ENCODE assay signal across 16 cellular contexts in the genomic region with DNA sequence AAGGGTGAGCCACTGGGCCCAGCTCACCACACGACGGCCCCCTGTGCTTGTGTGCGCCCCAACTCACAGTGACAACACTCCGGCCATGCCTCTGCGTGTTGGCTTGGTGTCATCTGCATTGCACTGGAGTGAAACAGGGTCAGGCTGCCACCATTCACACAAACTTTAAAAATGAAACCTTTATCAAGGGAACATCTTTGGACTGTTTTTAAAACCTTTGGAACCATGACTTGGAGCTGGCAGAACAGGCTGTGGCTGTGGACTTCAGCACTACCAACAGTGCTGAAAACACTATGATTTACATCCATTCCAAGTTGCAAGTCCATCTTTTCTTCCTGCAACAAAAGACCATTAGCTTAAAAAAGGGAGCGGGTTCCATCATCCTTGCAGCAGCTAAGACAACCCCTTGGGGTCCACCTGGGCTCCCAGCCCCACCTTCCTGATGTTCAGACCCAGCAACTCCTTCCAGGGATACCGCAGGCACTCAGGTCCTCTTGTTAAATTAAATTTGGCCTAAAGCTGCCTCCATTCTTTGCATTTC. TPM values are rescaled to one million over a fixed set of nuclear protein-coding genes. Genes with fewer than 3 reads are reported as not detected.
A peak's percentile ranks its signal among the peaks of the same experiment; 100 is the strongest.
DNase-seq lines count a peak whose midpoint lies in the region; ATAC-seq, FAIRE-seq and TF ChIP-seq lines count a peak whose summit lies in the region.
"Had no signal": no experiment of that assay in that cellular context is flagged by ENCODE, and none has a peak within 500 bp of the region (broad histone marks: within the 10 kb centered on the region; RNA-seq: fewer than 3 reads in every experiment).

No MANE protein-coding gene starts in this region.

- CTCF ChIA-PET in SK-N-SH (lab: Yijun Ruan, JAX) = interaction anchor here (0.8 to 2.2 kb wide), 3 partner anchors 47 to 124 kb away, joined by 3 to 11 read pairs (median 4); no protein-coding TSS in a partner anchor

- no peak for FAIRE-seq in small intestine (lab: Jason Lieb, UNC)
- FAIRE-seq: H54, RCC 7860 had no signal

- peaks cover 20% of the 10 kb centered on the region for H3K36me3 Mint-ChIP-seq in neural progenitor cell

- H3K4me3 ChIP-seq in SK-N-SH (ENCODE audit: low read depth in 2 of 2, low read length in 1 of 2) = no peak overlapping the region
- H3K4me3 ChIP-seq in H7 (ENCODE audit: insufficient read depth, low read depth, low read length) = no peak overlapping the region
- H3K4me3 ChIP-seq in small intestine (ENCODE audit: low read depth in 1 of 2, low read length in 2 of 2) = no peak overlapping the region
- H3K4me3 ChIP-seq in neural progenitor cell = no peak overlapping the region

- H3K9me3 Mint-ChIP-seq in neural progenitor cell = no peaks in the 10 kb centered on the region

- no peak for TF ChIP-seq CTCF in SK-N-SH (IDR thresholded peaks at IDR 0.05)
- TF ChIP-seq CTCF in neural progenitor cell (IDR thresholded peaks at IDR 0.05) = no peak

- no peak overlapping the region for H3K27ac Mint-ChIP-seq in neural progenitor cell

- TF ChIP-seq EP300 in SK-N-SH (IDR thresholded peaks at IDR 0.05; ENCODE audit: borderline replicate concordance in 1 of 2, low read depth in 1 of 2, low read length in 1 of 2) = no peak

- H3K9me2 ChIP-seq in SK-N-SH = no peaks in the 10 kb centered on the region

- WGBS in SK-N-SH (ENCODE audit: low lambda C conversion rate) = 95% methylated on average over 7 of the region's 7 CpGs
- WGBS in small intestine, 3 donors = 32 to 72% (median 48%) methylated on average over 7 of the region's 7 CpGs

- peaks cover under 1% of the 10 kb centered on the region for H3K27me3 Mint-ChIP-seq in neural progenitor cell (ENCODE audit: insufficient read depth, low read depth)

- no peak for ATAC-seq in SK-N-SH treated with all-trans-retinoic acid at 6 μM for 48 hours

- H3K27ac ChIP-seq in SK-N-SH (ENCODE audit: low read depth in 2 of 2, low read length in 1 of 2) (no peak overlapping the region), small intestine (ENCODE audit: low read depth in 1 of 2, low read length in 1 of 2) (peak overlapping the region; percentile 6 to 33), neural progenitor cell (no peak overlapping the region)

- peaks cover 14% of the 10 kb centered on the region for H3K4me1 Mint-ChIP-seq in neural progenitor cell

- peak; percentile 16 for DNase-seq in SK-N-SH
- DNase-seq in H7 = peak; percentile 29
- peak; percentile 35 for DNase-seq in islet precursor cell
- peak; percentile 76 for DNase-seq in small intestine
- DNase-seq in T1000 (lab: John Stamatoyannopoulos, UW) = no peak
- no peak for DNase-seq in neural progenitor cell (ENCODE audit: low spot score)
- no peak for DNase-seq in activated CD4-positive, alpha-beta T cell treated with anti-CD3 and anti-CD28 coated beads, Interleukin-2, amount 50 U/mL, for 48 hours
- DNase-seq: DMS79 treated with DMSO at 0.1 percent for 48 hours, GF-D8, IMR-90, NCI-H2171 treated with DMSO at 0.1 percent for 48 hours, NCI-H82, SIG-M5 had no signal

- POLR2A ChIA-PET in SK-N-SH (lab: Yijun Ruan, JAX) = interaction anchor here (0.6 kb wide), 1 partner anchor 113 kb away, joined by 4 read pairs; no protein-coding TSS in a partner anchor

- H3K9me3 ChIP-seq in SK-N-SH (no peaks in the 10 kb centered on the region), small intestine (ENCODE audit: control insufficient read depth, low read depth) (no peaks in the 10 kb centered on the region), neural progenitor cell (ENCODE audit: low read depth) (no peaks in the 10 kb centered on the region)

- H3K4me3 Mint-ChIP-seq in neural progenitor cell = no peak overlapping the region

- peaks cover 3% of the 10 kb centered on the region for H3F3A ChIP-seq in SK-N-SH (replicated peaks; ENCODE audit: insufficient read depth)
- H3F3A ChIP-seq in neural progenitor cell (ENCODE audit: low read depth) = peaks cover 7% of the 10 kb centered on the region

- H3K4me2 ChIP-seq in SK-N-SH (no peak overlapping the region), neural progenitor cell (no peak overlapping the region)

- H2AFZ ChIP-seq in SK-N-SH (ENCODE audit: low read depth) (no peak overlapping the region), neural progenitor cell (replicated peaks) (no peak overlapping the region)

- H3K79me2 ChIP-seq in SK-N-SH (ENCODE audit: insufficient read depth) = no peaks in the 10 kb centered on the region
- no peaks in the 10 kb centered on the region for H3K79me2 ChIP-seq in neural progenitor cell (ENCODE audit: low read depth)

- H3K4me1 ChIP-seq in SK-N-SH (ENCODE audit: control insufficient read depth in 1 of 2, insufficient read depth in 2 of 2, low read depth in 1 of 2, low read length in 1 of 2) (peaks cover 0 to 23% of the 10 kb centered on the region in 2 experiments; a peak in 1 of 4 replicates), small intestine (ENCODE audit: control insufficient read depth in 2 of 2, insufficient read depth in 1 of 2, low read depth in 1 of 2, low read length in 1 of 2) (no peaks in the 10 kb centered on the region), neural progenitor cell (peaks cover 10% of the 10 kb centered on the region)

- 0 out of 2 replicates have a peak, but pooled peaks cover 12% of the 10 kb centered on the region for H4K20me1 ChIP-seq in SK-N-SH (ENCODE audit: insufficient read depth)
- no peaks in the 10 kb centered on the region for H4K20me1 ChIP-seq in neural progenitor cell (ENCODE audit: low read depth)

- H3K9ac ChIP-seq in SK-N-SH = no peak overlapping the region
- no peak overlapping the region for H3K9ac ChIP-seq in neural progenitor cell

- H3K27me3 ChIP-seq in SK-N-SH (ENCODE audit: insufficient read depth) = no peaks in the 10 kb centered on the region
- H3K27me3 ChIP-seq in H7 (ENCODE audit: control insufficient read depth, insufficient read depth, low read length) = no peaks in the 10 kb centered on the region
- H3K27me3 ChIP-seq in small intestine (ENCODE audit: control insufficient read depth in 2 of 2, insufficient read depth in 2 of 2, low read length in 2 of 2) = peaks cover 0 to 2% of the 10 kb centered on the region in 2 donors
- no peaks in the 10 kb centered on the region for H3K27me3 ChIP-seq in neural progenitor cell

- H3K36me3 ChIP-seq in SK-N-SH (replicated peaks in 1 of 2; ENCODE audit: control insufficient read depth in 1 of 2, insufficient read depth in 2 of 2, low read length in 1 of 2) (peaks cover 0 to 41% of the 10 kb centered on the region in 2 experiments), H7 (replicated peaks; ENCODE audit: control insufficient read depth, insufficient read depth, low read length) (peaks cover 22% of the 10 kb centered on the region), small intestine (ENCODE audit: control insufficient read depth in 2 of 2, insufficient read depth in 2 of 2, low read length in 2 of 2) (peaks cover 5 to 9% of the 10 kb centered on the region in 2 donors), neural progenitor cell (no peaks in the 10 kb centered on the region)

- TF ChIP-seq RAD21 in SK-N-SH (IDR thresholded peaks at IDR 0.05; ENCODE audit: low read length) = no peak

TF ChIP-seq in SK-N-SH, 30 proteins besides CTCF, POLR2A, EP300 and RAD21 (continues in another document):
- TF ChIP-seq NFIC (IDR thresholded peaks at IDR 0.05; ENCODE audit: borderline replicate concordance) (no peak), POLR2AphosphoS5 (IDR thresholded peaks at IDR 0.05; ENCODE audit: low read depth, low read length) (no peak), EZH2phosphoT487 (IDR thresholded peaks at IDR 0.05; ENCODE audit: borderline replicate concordance, low read depth) (no peak)
- TF ChIP-seq, protein P1, sequence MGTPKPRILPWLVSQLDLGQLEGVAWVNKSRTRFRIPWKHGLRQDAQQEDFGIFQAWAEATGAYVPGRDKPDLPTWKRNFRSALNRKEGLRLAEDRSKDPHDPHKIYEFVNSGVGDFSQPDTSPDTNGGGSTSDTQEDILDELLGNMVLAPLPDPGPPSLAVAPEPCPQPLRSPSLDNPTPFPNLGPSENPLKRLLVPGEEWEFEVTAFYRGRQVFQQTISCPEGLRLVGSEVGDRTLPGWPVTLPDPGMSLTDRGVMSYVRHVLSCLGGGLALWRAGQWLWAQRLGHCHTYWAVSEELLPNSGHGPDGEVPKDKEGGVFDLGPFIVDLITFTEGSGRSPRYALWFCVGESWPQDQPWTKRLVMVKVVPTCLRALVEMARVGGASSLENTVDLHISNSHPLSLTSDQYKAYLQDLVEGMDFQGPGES (IDR thresholded peaks at IDR 0.05; ENCODE audit: low read depth, low read length) = no peak

TF ChIP-seq in SK-N-SH treated with all-trans-retinoic acid at 6 μM for 48 hours, 23 proteins besides CTCF, POLR2A, EP300 and RAD21 (continues in another document):
- TF ChIP-seq ZFP30 (CRISPR knock-in tag; IDR thresholded peaks at IDR 0.05) = no peak
- no peak for TF ChIP-seq CSDC2 (CRISPR knock-in tag; IDR thresholded peaks at IDR 0.05)
- no peak for TF ChIP-seq ISL1 (CRISPR knock-in tag; IDR thresholded peaks at IDR 0.05)
- TF ChIP-seq SNAI2 (CRISPR knock-in tag; IDR thresholded peaks at IDR 0.05) = no peak
- TF ChIP-seq ZC3H10 (CRISPR knock-in tag; IDR thresholded peaks at IDR 0.05) = no peak
- TF ChIP-seq PATZ1 (CRISPR knock-in tag; IDR thresholded peaks at IDR 0.05; ENCODE audit: borderline replicate concordance) = no peak

RNA-seq across cellular contexts. Expression of gene POFUT2, which starts 25.6 kb away (rescaled TPM):
- polyA plus RNA-seq in SK-N-SH (2012; rRNA removed) = 45.5 and 53.3 TPM in 2 replicates
- 27.6 and 33.4 TPM in 2 replicates for polyA plus RNA-seq in SK-N-SH (2012; cell fraction: cytosol; rRNA removed)
- polyA plus RNA-seq in SK-N-SH (2012; cell fraction: nucleus; rRNA removed) = 208 and 214 TPM in 2 replicates
- 25.4 and 26.9 TPM in 2 replicates for total RNA-seq in H7 (2014; rRNA removed; shearing (Covaris generic))
- polyA plus RNA-seq in small intestine = 10 to 100 TPM; 13.5 to 34.4 (median 20.0) TPM
- total RNA-seq in neural progenitor cell (ENCODE audit: low replicate concordance) = 28.5 and 42.7 TPM in 2 replicates

Comparison
In these comparisons a context has a peak if more than half of its experiments do, and no peak if none do; other contexts are left out.
1. DNase-seq: peak in SK-N-SH (single experiment), H7 (single experiment), islet precursor cell (single experiment) and small intestine (single experiment); none in T1000 (single experiment), neural progenitor cell (single experiment) and activated CD4-positive, alpha-beta T cell treated with anti-CD3 and anti-CD28 coated beads, Interleukin-2, amount 50 U/mL, for 48 hours (0 of 2).
2. H3K27ac ChIP-seq: peak in small intestine (2 of 2); none in SK-N-SH (0 of 2) and neural progenitor cell (single experiment).